13 cellular contexts compared by ENCODE assay signal in genomic region chr3:186239321-186239720, GRCh38.
DNase-seq lines count a peak whose midpoint lies in the region; ATAC-seq and TF ChIP-seq lines count a peak whose summit lies in the region.
"Had no signal": no experiment of that assay in that cellular context is flagged by ENCODE, and none has a peak within 500 bp of the region (broad histone marks: within the 10 kb centered on the region; RNA-seq: fewer than 3 reads in every experiment).

No MANE protein-coding gene starts in this region.

- peaks cover 0 to 3% of the 10 kb centered on the region in 2 donors for H3K27me3 Mint-ChIP-seq in natural killer cell treated with Interleukin-12 subunit alpha and Interleukin-12 subunit beta and Interleukin-15 and Interleukin-18, amount 100 ng/mL, for 72 hours

- TF ChIP-seq CTCF in foreskin keratinocyte (conservative IDR thresholded peaks at IDR 0.05), result peak; percentile 40
- TF ChIP-seq CTCF in upper lobe of right lung (IDR thresholded peaks at IDR 0.05), result no peak

- H3K27ac ChIP-seq in foreskin keratinocyte (no peak overlapping the region), upper lobe of right lung (no peak overlapping the region)

- H3K4me3 Mint-ChIP-seq in natural killer cell treated with Interleukin-12 subunit alpha and Interleukin-12 subunit beta and Interleukin-15 and Interleukin-18, amount 100 ng/mL, for 72 hours, result no peak overlapping the region
- H3K4me3 Mint-ChIP-seq: stimulated activated naive CD8-positive, alpha-beta T cell treated with anti-CD3 and anti-CD28 coated beads, Interleukin-15, Interleukin-2, amounts not matched to agents 100 ng/mL and 50 ng/mL, for 24 hours had no signal

- no peaks in the 10 kb centered on the region for H3K9me3 Mint-ChIP-seq in natural killer cell treated with Interleukin-12 subunit alpha and Interleukin-12 subunit beta and Interleukin-15 and Interleukin-18, amount 100 ng/mL, for 72 hours
- H3K9me3 Mint-ChIP-seq: stimulated activated naive CD8-positive, alpha-beta T cell treated with anti-CD3 and anti-CD28 coated beads, Interleukin-15, Interleukin-2, amounts not matched to agents 100 ng/mL and 50 ng/mL, for 24 hours had no signal

- peaks cover 21 to 35% of the 10 kb centered on the region in 2 donors for H3K4me1 Mint-ChIP-seq in natural killer cell treated with Interleukin-12 subunit alpha and Interleukin-12 subunit beta and Interleukin-15 and Interleukin-18, amount 100 ng/mL, for 72 hours (ENCODE audit: low read depth in 2 of 2)

- peaks cover 4% of the 10 kb centered on the region for H3K4me1 ChIP-seq in foreskin keratinocyte
- peaks cover 21% of the 10 kb centered on the region for H3K4me1 ChIP-seq in upper lobe of right lung

- no peaks in the 10 kb centered on the region for H3K9me3 ChIP-seq in upper lobe of right lung

- H3K27ac Mint-ChIP-seq in natural killer cell treated with Interleukin-12 subunit alpha and Interleukin-12 subunit beta and Interleukin-15 and Interleukin-18, amount 100 ng/mL, for 72 hours, result peak overlapping the region in 1 of 2 donors; percentile 22
- H3K27ac Mint-ChIP-seq: stimulated activated naive CD8-positive, alpha-beta T cell treated with anti-CD3 and anti-CD28 coated beads, Interleukin-15, Interleukin-2, amounts not matched to agents 100 ng/mL and 50 ng/mL, for 24 hours had no signal

- ATAC-seq in foreskin keratinocyte (no peak), upper lobe of right lung (no peak)
- no peak for ATAC-seq in natural killer cell treated with Interleukin-12 subunit alpha and Interleukin-12 subunit beta and Interleukin-15 and Interleukin-18, amount 100 ng/mL, for 72 hours

- in situ Hi-C loops in SK-MEL-5 (cut with HindIII; ENCODE audit: low pct_unique_long_range_greater_than_20kb, low sequenced_read_pairs), result no loop called here

- H3K36me3 Mint-ChIP-seq in natural killer cell treated with Interleukin-12 subunit alpha and Interleukin-12 subunit beta and Interleukin-15 and Interleukin-18, amount 100 ng/mL, for 72 hours, result no peaks in the 10 kb centered on the region

- no peak overlapping the region for H3K4me3 ChIP-seq in upper lobe of right lung

- DNase-seq in A172 (ENCODE audit: low spot score), result peak; percentile 31
- DNase-seq in HT-29 (ENCODE audit: low spot score), result peak; percentile 8
- peak; percentile 57 for DNase-seq in SK-MEL-5 (ENCODE audit: low read depth, low spot score)
- DNase-seq in foreskin keratinocyte, result no peak
- DNase-seq in H4 (ENCODE audit: low spot score), result no peak
- DNase-seq in natural killer cell treated with Interleukin-12 subunit alpha and Interleukin-12 subunit beta and Interleukin-15 and Interleukin-18, amount 100 ng/mL, for 72 hours (ENCODE audit: low spot score), result no peak
- no peak for DNase-seq in T-helper 9 cell
- DNase-seq in upper lobe of right lung, result no peak
- DNase-seq: activated CD4-positive, alpha-beta T cell treated with anti-CD3 and anti-CD28 coated beads for 48 hours; central memory CD4-positive, alpha-beta T cell; kidney glomerular epithelial cell; small intestine had no signal

- H3K27me3 ChIP-seq in foreskin keratinocyte (peaks cover 34% of the 10 kb centered on the region), upper lobe of right lung (no peaks in the 10 kb centered on the region)

- H3K36me3 ChIP-seq in upper lobe of right lung, result no peaks in the 10 kb centered on the region

- intact Hi-C loops in upper lobe of right lung (cut with DNase I), result no loop called here

Comparison
In these comparisons a context has a peak if more than half of its experiments do, and no peak if none do; other contexts are left out.
1. DNase-seq: peak in A172 (single experiment), HT-29 (single experiment) and SK-MEL-5 (single experiment); none in foreskin keratinocyte (0 of 2), H4 (single experiment), natural killer cell treated with Interleukin-12 subunit alpha and Interleukin-12 subunit beta and Interleukin-15 and Interleukin-18, amount 100 ng/mL, for 72 hours (single experiment), T-helper 9 cell (single experiment) and upper lobe of right lung (single experiment).